Comparison of ENCODE assay signal across 8 cellular contexts in the genomic region with DNA sequence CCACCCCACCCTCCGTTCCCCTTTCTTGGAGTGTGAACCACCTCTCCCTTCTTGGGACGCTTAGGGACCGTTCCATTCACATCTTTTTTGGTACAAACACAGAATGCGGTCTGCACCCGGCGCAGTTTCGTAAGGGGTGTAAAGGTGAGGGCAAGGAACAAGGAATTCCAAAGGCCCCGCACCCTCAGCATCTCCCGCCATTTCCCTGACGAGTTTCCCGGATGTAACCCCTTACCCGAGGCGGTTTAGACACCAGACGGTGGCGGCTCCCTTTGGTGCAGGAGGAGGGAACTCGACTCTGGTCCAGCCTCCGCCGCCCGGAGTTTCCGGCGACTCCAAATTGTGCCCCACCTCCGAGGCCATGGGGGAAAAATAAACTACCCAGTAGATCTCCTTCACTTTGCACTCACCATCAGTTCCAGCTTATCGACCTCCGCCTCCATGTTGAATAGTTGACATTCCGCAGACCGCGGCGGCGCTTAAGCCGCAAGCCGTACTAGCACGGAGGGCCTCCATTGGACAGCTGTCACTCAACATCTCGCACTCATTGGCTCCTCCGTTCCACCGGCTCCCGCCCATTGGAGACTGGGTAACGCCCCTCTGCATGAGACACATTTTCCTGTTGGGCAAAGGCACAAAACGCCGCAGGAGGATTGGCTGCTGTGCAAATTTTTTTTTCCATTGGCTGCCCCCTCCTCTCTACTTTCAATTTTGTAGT. TPM values are rescaled to one million over a fixed set of nuclear protein-coding genes. Genes with fewer than 3 reads are reported as not detected.
DNase-seq lines count a peak whose midpoint lies in the region; ATAC-seq lines count a peak whose summit lies in the region.

A gene with protein sequence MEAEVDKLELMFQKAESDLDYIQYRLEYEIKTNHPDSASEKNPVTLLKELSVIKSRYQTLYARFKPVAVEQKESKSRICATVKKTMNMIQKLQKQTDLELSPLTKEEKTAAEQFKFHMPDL (minus strand): TSS at position 466 of the 718 bp plus-strand sequence. CDS start 23 bp downstream, at position 443.

- CTCF ChIA-PET in activated CD8-positive, alpha-beta T cell treated with anti-CD3 and anti-CD28 coated beads, Interleukin-2, amount 10 ng/mL, durations not matched to agents 7 days and 5 days (lab: Charles Lee): interaction anchor here (0.8 to 1.7 kb wide), 3 partner anchors 9 to 46 kb away, joined by 3 to 6 read pairs (median 3); no protein-coding TSS in a partner anchor

- no peak within 1 kb of the TSS for H3K4me3 Mint-ChIP-seq in activated CD8-positive, alpha-beta T cell treated with anti-CD3 and anti-CD28 coated beads, Interleukin-2, amount 10 ng/mL, durations not matched to agents 7 days and 5 days

- H3K27me3 Mint-ChIP-seq in activated CD8-positive, alpha-beta T cell treated with anti-CD3 and anti-CD28 coated beads, Interleukin-2, amount 10 ng/mL, durations not matched to agents 7 days and 5 days (ENCODE audit: low read depth): no peaks in the 10 kb centered on the region

- peaks cover 6% of the 10 kb centered on the region for H3K4me1 ChIP-seq in effector memory CD4-positive, alpha-beta T cell (ENCODE audit: control insufficient read depth, insufficient read depth, low read length, poor library complexity, severe bottlenecking)
- H3K4me1 ChIP-seq in mononuclear cell (ENCODE audit: insufficient read depth, low read length): peaks cover 27% of the 10 kb centered on the region

- H3K36me3 ChIP-seq in effector memory CD4-positive, alpha-beta T cell (ENCODE audit: control insufficient read depth, insufficient read depth, low read length): no peaks in the 10 kb centered on the region

- H3K27ac Mint-ChIP-seq in activated CD8-positive, alpha-beta T cell treated with anti-CD3 and anti-CD28 coated beads, Interleukin-2, amount 10 ng/mL, durations not matched to agents 7 days and 5 days: no peak within 1 kb of the TSS

- POLR2A ChIA-PET in activated CD8-positive, alpha-beta T cell treated with anti-CD3 and anti-CD28 coated beads, Interleukin-2, amount 10 ng/mL, durations not matched to agents 7 days and 5 days (lab: Charles Lee): interaction anchor here (0.6 to 5.2 kb wide), 11 partner anchors 9 to 815 kb away, joined by 3 to 48 read pairs (median 3); partner anchors contain the start of genes CLTC and TRIM37

- peaks cover 43% of the 10 kb centered on the region for H3K36me3 Mint-ChIP-seq in activated CD8-positive, alpha-beta T cell treated with anti-CD3 and anti-CD28 coated beads, Interleukin-2, amount 10 ng/mL, durations not matched to agents 7 days and 5 days (ENCODE audit: low read depth)

- peak within 1 kb of the TSS; percentile 86 for H3K4me3 ChIP-seq in effector memory CD4-positive, alpha-beta T cell (ENCODE audit: insufficient read depth, low read depth, low read length, poor library complexity, severe bottlenecking)
- H3K4me3 ChIP-seq in mononuclear cell (ENCODE audit: low read length): peak within 1 kb of the TSS; percentile 88

- H3K27me3 ChIP-seq in effector memory CD4-positive, alpha-beta T cell (replicated peaks; ENCODE audit: control insufficient read depth, insufficient read depth, low read length, poor library complexity, severe bottlenecking): no peaks in the 10 kb centered on the region
- no peaks in the 10 kb centered on the region for H3K27me3 ChIP-seq in mononuclear cell (ENCODE audit: insufficient read depth, low read length)

- DNase-seq in AG20443 (ENCODE audit: low spot score): peak; percentile 93
- peak; percentile 92 for DNase-seq in NCI-H526 treated with DMSO at 0.1 percent for 48 hours (lab: John Stamatoyannopoulos, UW)
- peak; percentile 99 for DNase-seq in activated CD8-positive, alpha-beta T cell treated with anti-CD3 and anti-CD28 coated beads, Interleukin-2, amount 10 ng/mL, durations not matched to agents 7 days and 5 days
- DNase-seq in effector memory CD4-positive, alpha-beta T cell: peak; percentile 96 to 98 (median 97)
- DNase-seq in stimulated activated CD8-positive, alpha-beta memory T cell treated with anti-CD3 and anti-CD28 coated beads, Interleukin-2, amount 100 ng/mL, for 48 hours (ENCODE audit: low read depth in 2 of 2): peak; percentile 85 to 93

- peak within 1 kb of the TSS; percentile 75 for H3K27ac ChIP-seq in effector memory CD4-positive, alpha-beta T cell (ENCODE audit: insufficient read depth, low read length, poor library complexity, severe bottlenecking)

- H3K9me3 ChIP-seq in effector memory CD4-positive, alpha-beta T cell (ENCODE audit: control insufficient read depth, low read length): no peaks in the 10 kb centered on the region
- H3K9me3 ChIP-seq in mononuclear cell (ENCODE audit: low read depth, low read length): no peaks in the 10 kb centered on the region

- no peaks in the 10 kb centered on the region for H3K9me3 Mint-ChIP-seq in activated CD8-positive, alpha-beta T cell treated with anti-CD3 and anti-CD28 coated beads, Interleukin-2, amount 10 ng/mL, durations not matched to agents 7 days and 5 days (ENCODE audit: insufficient read depth)

- peaks cover 59% of the 10 kb centered on the region for H3K4me1 Mint-ChIP-seq in activated CD8-positive, alpha-beta T cell treated with anti-CD3 and anti-CD28 coated beads, Interleukin-2, amount 10 ng/mL, durations not matched to agents 7 days and 5 days (ENCODE audit: low read depth)

- ATAC-seq in GM19324 (IDR thresholded peaks at IDR 0.05; ENCODE audit: low FRiP score, unreplicated experiment): peak; percentile 87
- peak; percentile 77 for ATAC-seq in HG03457 (IDR thresholded peaks at IDR 0.05; ENCODE audit: unreplicated experiment)
- peak; percentile 87 for ATAC-seq in activated CD8-positive, alpha-beta T cell treated with anti-CD3 and anti-CD28 coated beads, Interleukin-2, amount 10 ng/mL, durations not matched to agents 7 days and 5 days

RNA-seq across cellular contexts. Expression of the gene that starts here (rescaled TPM):
- total RNA-seq in activated CD8-positive, alpha-beta T cell treated with anti-CD3 and anti-CD28 coated beads, Interleukin-2, amount 10 ng/mL, durations not matched to agents 7 days and 5 days: 100 to 1,000 TPM; 105 to 121 TPM
- total RNA-seq in mononuclear cell: 6.3 TPM

Comparison
In these comparisons a context has a peak if more than half of its experiments do, and no peak if none do; other contexts are left out.
1. Peak in every context shown above with its lines: DNase-seq, ATAC-seq, H3K4me3 ChIP-seq and H3K27ac ChIP-seq.
2. RNA of the gene that starts here (total RNA-seq): 105 to 121 TPM in activated CD8-positive, alpha-beta T cell treated with anti-CD3 and anti-CD28 coated beads, Interleukin-2, amount 10 ng/mL, durations not matched to agents 7 days and 5 days; 6.3 TPM in mononuclear cell (single experiment); every median in the first group is over 10 times any median in the second.